2 cellular contexts compared by ENCODE assay signal in genomic region chr19:13122980-13123957, GRCh38.
A peak's percentile ranks its signal among the peaks of the same experiment; 100 is the strongest.
TF ChIP-seq lines count a peak whose summit lies in the region.

No MANE protein-coding gene starts in this region.

TF ChIP-seq in GM23338, 12 proteins besides CTCF, POLR2A, EP300 and RAD21:
- no peak for TF ChIP-seq STAT1 (IDR thresholded peaks at IDR 0.05; ENCODE audit: unreplicated experiment)
- no peak for TF ChIP-seq POLR2AphosphoS5 (IDR thresholded peaks at IDR 0.05; ENCODE audit: low read depth)
- no peak for TF ChIP-seq EZH2 (IDR thresholded peaks at IDR 0.05; ENCODE audit: low read depth, unreplicated experiment)
- no peak for TF ChIP-seq ETS1 (IDR thresholded peaks at IDR 0.05)

TF ChIP-seq in K562, 482 proteins besides CTCF, POLR2A, EP300 and RAD21:
- TF ChIP-seq POLR2G (IDR thresholded peaks at IDR 0.05; ENCODE audit: low read depth, low read length) (peak; percentile 60), RBFOX2 (IDR thresholded peaks at IDR 0.05; ENCODE audit: low read depth, low read length) (peak; percentile 56; the same call in 1 of the 2 replicates), TFAP4 (CRISPR knock-in tag; IDR thresholded peaks at IDR 0.05; ENCODE audit: borderline replicate concordance) (no peak), RBM25 (IDR thresholded peaks at IDR 0.05; ENCODE audit: low read depth, low read length, severe bottlenecking) (peak; percentile 69), ZNF263 (CRISPR knock-in tag; IDR thresholded peaks at IDR 0.05; ENCODE audit: borderline replicate concordance) (peak; percentile 82), TFE3 (CRISPR knock-in tag; IDR thresholded peaks at IDR 0.05) (no peak), ZBTB33 (CRISPR knock-in tag; IDR thresholded peaks at IDR 0.05) (peak; percentile 89), BCOR (IDR thresholded peaks at IDR 0.05) (peak; percentile 40; the same call in 1 of the 2 replicates)
- TF ChIP-seq, protein P1, sequence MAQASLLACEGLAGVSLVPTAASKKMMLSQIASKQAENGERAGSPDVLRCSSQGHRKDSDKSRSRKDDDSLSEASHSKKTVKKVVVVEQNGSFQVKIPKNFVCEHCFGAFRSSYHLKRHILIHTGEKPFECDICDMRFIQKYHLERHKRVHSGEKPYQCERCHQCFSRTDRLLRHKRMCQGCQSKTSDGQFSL (CRISPR knock-in tag; IDR thresholded peaks at IDR 0.05), result 0 out of 2 replicates have a peak, but pooled peaks have one; percentile 11
- TF ChIP-seq, protein P1 (tag; IDR thresholded peaks at IDR 0.05), result no peak; a peak in 1 of 4 replicates
- TF ChIP-seq, protein P2, sequence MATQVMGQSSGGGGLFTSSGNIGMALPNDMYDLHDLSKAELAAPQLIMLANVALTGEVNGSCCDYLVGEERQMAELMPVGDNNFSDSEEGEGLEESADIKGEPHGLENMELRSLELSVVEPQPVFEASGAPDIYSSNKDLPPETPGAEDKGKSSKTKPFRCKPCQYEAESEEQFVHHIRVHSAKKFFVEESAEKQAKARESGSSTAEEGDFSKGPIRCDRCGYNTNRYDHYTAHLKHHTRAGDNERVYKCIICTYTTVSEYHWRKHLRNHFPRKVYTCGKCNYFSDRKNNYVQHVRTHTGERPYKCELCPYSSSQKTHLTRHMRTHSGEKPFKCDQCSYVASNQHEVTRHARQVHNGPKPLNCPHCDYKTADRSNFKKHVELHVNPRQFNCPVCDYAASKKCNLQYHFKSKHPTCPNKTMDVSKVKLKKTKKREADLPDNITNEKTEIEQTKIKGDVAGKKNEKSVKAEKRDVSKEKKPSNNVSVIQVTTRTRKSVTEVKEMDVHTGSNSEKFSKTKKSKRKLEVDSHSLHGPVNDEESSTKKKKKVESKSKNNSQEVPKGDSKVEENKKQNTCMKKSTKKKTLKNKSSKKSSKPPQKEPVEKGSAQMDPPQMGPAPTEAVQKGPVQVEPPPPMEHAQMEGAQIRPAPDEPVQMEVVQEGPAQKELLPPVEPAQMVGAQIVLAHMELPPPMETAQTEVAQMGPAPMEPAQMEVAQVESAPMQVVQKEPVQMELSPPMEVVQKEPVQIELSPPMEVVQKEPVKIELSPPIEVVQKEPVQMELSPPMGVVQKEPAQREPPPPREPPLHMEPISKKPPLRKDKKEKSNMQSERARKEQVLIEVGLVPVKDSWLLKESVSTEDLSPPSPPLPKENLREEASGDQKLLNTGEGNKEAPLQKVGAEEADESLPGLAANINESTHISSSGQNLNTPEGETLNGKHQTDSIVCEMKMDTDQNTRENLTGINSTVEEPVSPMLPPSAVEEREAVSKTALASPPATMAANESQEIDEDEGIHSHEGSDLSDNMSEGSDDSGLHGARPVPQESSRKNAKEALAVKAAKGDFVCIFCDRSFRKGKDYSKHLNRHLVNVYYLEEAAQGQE (CRISPR knock-in tag; IDR thresholded peaks at IDR 0.05; ENCODE audit: low read depth), result no peak
